In the genomic region with DNA sequence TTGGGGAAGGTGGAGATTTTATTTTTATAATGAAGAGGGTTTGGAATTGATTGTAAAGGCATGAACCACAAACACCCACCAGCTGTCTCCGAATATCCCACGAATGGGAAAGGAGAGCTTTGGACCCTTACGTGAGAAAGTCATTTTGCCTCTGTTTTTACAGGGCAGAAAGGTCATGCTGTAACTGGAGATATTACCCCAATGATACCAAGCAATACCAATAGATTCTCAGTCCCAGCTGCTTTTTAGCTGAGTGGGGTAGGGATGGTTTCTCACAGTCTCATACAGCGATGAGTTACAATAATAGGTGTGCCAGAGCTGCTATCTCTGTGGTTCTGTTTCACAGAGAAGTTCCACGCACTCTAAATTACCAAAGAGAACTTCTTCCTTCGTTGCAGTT, we compare ENCODE assay signal across 1 cellular context.
TF ChIP-seq lines count a peak whose summit lies in the region.

No MANE protein-coding gene starts in this region.

TF ChIP-seq in GM23338, 12 proteins besides CTCF, POLR2A, EP300 and RAD21 (continued from another document):
- TF ChIP-seq, protein P1, sequence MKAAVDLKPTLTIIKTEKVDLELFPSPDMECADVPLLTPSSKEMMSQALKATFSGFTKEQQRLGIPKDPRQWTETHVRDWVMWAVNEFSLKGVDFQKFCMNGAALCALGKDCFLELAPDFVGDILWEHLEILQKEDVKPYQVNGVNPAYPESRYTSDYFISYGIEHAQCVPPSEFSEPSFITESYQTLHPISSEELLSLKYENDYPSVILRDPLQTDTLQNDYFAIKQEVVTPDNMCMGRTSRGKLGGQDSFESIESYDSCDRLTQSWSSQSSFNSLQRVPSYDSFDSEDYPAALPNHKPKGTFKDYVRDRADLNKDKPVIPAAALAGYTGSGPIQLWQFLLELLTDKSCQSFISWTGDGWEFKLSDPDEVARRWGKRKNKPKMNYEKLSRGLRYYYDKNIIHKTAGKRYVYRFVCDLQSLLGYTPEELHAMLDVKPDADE (IDR thresholded peaks at IDR 0.05), result no peak
TF ChIP-seq in GM23338: peak in this region for 0.
